ENCODE assay signal across 1 cellular context in the genomic region with DNA sequence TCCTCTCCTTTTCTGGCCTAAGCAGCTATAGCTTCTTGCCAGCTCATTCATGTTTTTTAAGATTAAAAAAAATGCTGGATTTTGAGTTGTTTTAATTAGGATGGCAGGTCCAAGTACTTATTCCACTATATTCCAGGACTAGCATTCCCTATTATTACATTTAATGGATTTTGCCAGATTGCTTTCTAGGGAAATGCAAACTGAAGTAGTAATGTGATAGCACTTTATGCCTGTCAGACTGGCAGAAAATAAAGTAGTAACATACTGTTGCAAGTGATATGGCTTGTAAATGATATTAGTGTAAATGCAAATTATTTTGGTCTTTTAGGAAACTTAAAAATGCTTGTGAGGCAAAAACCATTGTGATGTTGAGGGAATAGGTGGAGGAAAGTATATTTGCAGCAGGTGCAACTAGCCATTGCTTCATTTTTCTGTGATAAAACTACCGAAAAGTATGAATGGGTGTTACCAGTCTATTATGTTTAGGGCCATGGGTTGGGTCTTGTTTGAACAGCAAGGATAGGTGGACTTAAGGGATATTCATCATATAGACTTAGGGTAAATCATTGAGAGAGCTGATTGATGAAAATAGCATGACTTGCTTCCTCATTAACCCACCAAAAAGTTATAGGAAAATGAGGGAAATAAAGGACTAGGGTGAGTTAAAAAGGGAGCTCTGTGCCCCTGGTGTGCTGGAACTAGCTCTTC.
TF ChIP-seq lines count a peak whose summit lies in the region.

No MANE protein-coding gene starts in this region.

TF ChIP-seq in A549, 52 proteins besides CTCF, POLR2A, EP300 and RAD21:
- TF ChIP-seq CBX2 (IDR thresholded peaks at IDR 0.05; ENCODE audit: borderline replicate concordance, low read depth) (no peak), MAFK (IDR thresholded peaks at IDR 0.05; ENCODE audit: partially characterized antibody) (peak; percentile 46)
